8 cellular contexts compared by ENCODE assay signal in genomic region chr4:125085-125820, GRCh38. TPM values are rescaled to one million over a fixed set of nuclear protein-coding genes. Genes with fewer than 3 reads are reported as not detected.
DNase-seq lines count a peak whose midpoint lies in the region; ATAC-seq and TF ChIP-seq lines count a peak whose summit lies in the region.

No MANE protein-coding gene starts in this region.

- CTCF ChIA-PET in activated CD4-positive, alpha-beta T cell treated with anti-CD3 and anti-CD28 coated beads, Interleukin-2, amount 10 ng/mL, durations not matched to agents 7 days and 5 days (lab: Charles Lee): interaction anchor here (1.2 kb wide), 2 partner anchors 11 to 15 kb away, joined by 3 to 4 read pairs; no protein-coding TSS in a partner anchor
- CTCF ChIA-PET in naive thymus-derived CD4-positive, alpha-beta T cell (lab: Charles Lee): interaction anchor here (1.6 kb wide), 1 partner anchor 348 kb away, joined by 5 read pairs; no protein-coding TSS in a partner anchor

- peaks cover 95% of the 10 kb centered on the region for H3K36me3 Mint-ChIP-seq in activated CD4-positive, alpha-beta T cell treated with anti-CD3 and anti-CD28 coated beads, Interleukin-2, amount 10 ng/mL, durations not matched to agents 7 days and 5 days (ENCODE audit: low read depth)
- peaks cover 5 to 65% (median 40%) of the 10 kb centered on the region in 5 donors for H3K36me3 Mint-ChIP-seq in naive thymus-derived CD4-positive, alpha-beta T cell

- peaks cover 24 to 35% (median 32%) of the 10 kb centered on the region in 10 experiments for H3K4me1 ChIP-seq in BLaER1 treated with 17β-estradiol and CSF1 and Interleukin-3, amounts not matched to agents 10 nM and 100 nM
- H3K4me1 ChIP-seq in HUES48 (ENCODE audit: control insufficient read depth, insufficient read depth, low read length) (no peaks in the 10 kb centered on the region), esophagus squamous epithelium (peaks cover 8 to 21% (median 8%) of the 10 kb centered on the region in 3 donors), upper lobe of right lung (peaks cover 16% of the 10 kb centered on the region)
- peaks cover 22 to 29% of the 10 kb centered on the region in 2 donors for H3K4me1 ChIP-seq in naive thymus-derived CD4-positive, alpha-beta T cell (ENCODE audit: control insufficient read depth in 2 of 2, insufficient read depth in 2 of 2, low read length in 2 of 2)

- intact Hi-C loops in esophagus squamous epithelium (cut with DNase I) (no loop called here), upper lobe of right lung (cut with DNase I) (no loop called here)
- intact Hi-C loops in naive thymus-derived CD4-positive, alpha-beta T cell (cut with micrococcal nuclease): no loop called here

- ATAC-seq in GM19324 (IDR thresholded peaks at IDR 0.05; ENCODE audit: low FRiP score, unreplicated experiment) (peak; percentile 11), upper lobe of right lung (peak; percentile 50)
- peak; percentile 2 for ATAC-seq in naive thymus-derived CD4-positive, alpha-beta T cell

- no peak for TF ChIP-seq CTCF in esophagus squamous epithelium (IDR thresholded peaks at IDR 0.05)
- TF ChIP-seq CTCF in upper lobe of right lung (IDR thresholded peaks at IDR 0.05): no peak

- H3K36me3 ChIP-seq in BLaER1 treated with 17β-estradiol and CSF1 and Interleukin-3, amounts not matched to agents 10 nM and 100 nM: peaks cover 14 to 21% (median 16%) of the 10 kb centered on the region in 11 experiments
- H3K36me3 ChIP-seq in HUES48 (ENCODE audit: control insufficient read depth, insufficient read depth, low read length) (peaks cover 33% of the 10 kb centered on the region), esophagus squamous epithelium (peaks cover 0 to 42% (median 0%) of the 10 kb centered on the region in 3 donors), upper lobe of right lung (peaks cover 6% of the 10 kb centered on the region)
- H3K36me3 ChIP-seq in naive thymus-derived CD4-positive, alpha-beta T cell (ENCODE audit: control insufficient read depth in 2 of 3, insufficient read depth in 3 of 3, low read length in 3 of 3): peaks cover 6 to 36% (median 11%) of the 10 kb centered on the region in 3 experiments

- peak overlapping the region; percentile 82 to 99 (median 94) for H3K4me2 ChIP-seq in BLaER1 treated with 17β-estradiol and CSF1 and Interleukin-3, amounts not matched to agents 10 nM and 100 nM

- H3K27ac ChIP-seq in BLaER1 treated with 17β-estradiol and CSF1 and Interleukin-3, amounts not matched to agents 10 nM and 100 nM: peak overlapping the region; percentile 82 to 97 (median 94)
- H3K27ac ChIP-seq in HUES48 (ENCODE audit: low read depth, low read length): peak overlapping the region; percentile 94
- peak overlapping the region; percentile 84 to 95 (median 92) for H3K27ac ChIP-seq in esophagus squamous epithelium
- peak overlapping the region; percentile 94 for H3K27ac ChIP-seq in naive thymus-derived CD4-positive, alpha-beta T cell (ENCODE audit: low read depth, low read length)
- peak overlapping the region; percentile 82 for H3K27ac ChIP-seq in upper lobe of right lung

- peak overlapping the region; percentile 93 for H3K4me3 Mint-ChIP-seq in activated CD4-positive, alpha-beta T cell treated with anti-CD3 and anti-CD28 coated beads, Interleukin-2, amount 10 ng/mL, durations not matched to agents 7 days and 5 days
- peak overlapping the region; percentile 91 to 100 (median 98) for H3K4me3 Mint-ChIP-seq in naive thymus-derived CD4-positive, alpha-beta T cell

- H3K27ac Mint-ChIP-seq in activated CD4-positive, alpha-beta T cell treated with anti-CD3 and anti-CD28 coated beads, Interleukin-2, amount 10 ng/mL, durations not matched to agents 7 days and 5 days: peak overlapping the region; percentile 99
- peak overlapping the region; percentile 93 to 100 (median 99) for H3K27ac Mint-ChIP-seq in naive thymus-derived CD4-positive, alpha-beta T cell

- peak overlapping the region; percentile 84 to 98 (median 92) for H3K9ac ChIP-seq in BLaER1 treated with 17β-estradiol and CSF1 and Interleukin-3, amounts not matched to agents 10 nM and 100 nM
- peak overlapping the region; percentile 97 for H3K9ac ChIP-seq in HUES48 (ENCODE audit: low read depth, low read length)

- POLR2A ChIA-PET in activated CD4-positive, alpha-beta T cell treated with anti-CD3 and anti-CD28 coated beads, Interleukin-2, amount 10 ng/mL, durations not matched to agents 7 days and 5 days (lab: Charles Lee): interaction anchor here (1.1 to 1.6 kb wide), 2 partner anchors 19 to 72 kb away, joined by 4 to 15 read pairs; partner anchors contain the start of gene ZNF595
- POLR2A ChIA-PET in naive thymus-derived CD4-positive, alpha-beta T cell (lab: Charles Lee): interaction anchor here (0.9 to 3.5 kb wide), 15 partner anchors 8 to 373 kb away, joined by 3 to 26 read pairs (median 6); partner anchors contain the start of genes PIGG, ZNF141, ZNF595 and ZNF721

- peaks cover 68% of the 10 kb centered on the region for H3K9me3 Mint-ChIP-seq in activated CD4-positive, alpha-beta T cell treated with anti-CD3 and anti-CD28 coated beads, Interleukin-2, amount 10 ng/mL, durations not matched to agents 7 days and 5 days
- peaks cover 5 to 97% (median 32%) of the 10 kb centered on the region in 11 donors for H3K9me3 Mint-ChIP-seq in naive thymus-derived CD4-positive, alpha-beta T cell

- no peaks in the 10 kb centered on the region for H3K27me3 Mint-ChIP-seq in activated CD4-positive, alpha-beta T cell treated with anti-CD3 and anti-CD28 coated beads, Interleukin-2, amount 10 ng/mL, durations not matched to agents 7 days and 5 days
- no peaks in the 10 kb centered on the region for H3K27me3 Mint-ChIP-seq in naive thymus-derived CD4-positive, alpha-beta T cell

- peak overlapping the region; percentile 79 to 95 (median 84) for H3K4me3 ChIP-seq in BLaER1 treated with 17β-estradiol and CSF1 and Interleukin-3, amounts not matched to agents 10 nM and 100 nM
- H3K4me3 ChIP-seq in HUES48 (ENCODE audit: low read depth, low read length) (peak overlapping the region; percentile 90), esophagus squamous epithelium (peak overlapping the region; percentile 54 to 92 (median 78)), upper lobe of right lung (peak overlapping the region; percentile 71)
- peak overlapping the region; percentile 89 for H3K4me3 ChIP-seq in naive thymus-derived CD4-positive, alpha-beta T cell (ENCODE audit: low read length)

- peaks cover 0 to 11% (median 0%) of the 10 kb centered on the region in 11 experiments; a peak in 6 of 22 replicates for H4K20me1 ChIP-seq in BLaER1 treated with 17β-estradiol and CSF1 and Interleukin-3, amounts not matched to agents 10 nM and 100 nM

- peaks cover 42 to 56% (median 44%) of the 10 kb centered on the region in 11 experiments for H3K9me3 ChIP-seq in BLaER1 treated with 17β-estradiol and CSF1 and Interleukin-3, amounts not matched to agents 10 nM and 100 nM (replicated peaks in 1 of 11)
- 0 out of 2 replicates have a peak, but pooled peaks cover 3% of the 10 kb centered on the region for H3K9me3 ChIP-seq in HUES48 (ENCODE audit: control insufficient read depth, insufficient read depth, low read length)
- peaks cover 0 to 56% (median 0%) of the 10 kb centered on the region in 3 donors for H3K9me3 ChIP-seq in esophagus squamous epithelium
- peaks cover 0 to 38% (median 0%) of the 10 kb centered on the region in 3 experiments for H3K9me3 ChIP-seq in naive thymus-derived CD4-positive, alpha-beta T cell (ENCODE audit: control insufficient read depth in 2 of 3, low read length in 3 of 3)
- no peaks in the 10 kb centered on the region for H3K9me3 ChIP-seq in upper lobe of right lung

- H3K4me1 Mint-ChIP-seq in activated CD4-positive, alpha-beta T cell treated with anti-CD3 and anti-CD28 coated beads, Interleukin-2, amount 10 ng/mL, durations not matched to agents 7 days and 5 days: peaks cover 45% of the 10 kb centered on the region
- peaks cover 21 to 50% (median 42%) of the 10 kb centered on the region in 7 donors for H3K4me1 Mint-ChIP-seq in naive thymus-derived CD4-positive, alpha-beta T cell

- TF ChIP-seq POLR2A in esophagus squamous epithelium (IDR thresholded peaks at IDR 0.05): no peak

- no peaks in the 10 kb centered on the region for H3K27me3 ChIP-seq in BLaER1 treated with 17β-estradiol and CSF1 and Interleukin-3, amounts not matched to agents 10 nM and 100 nM
- no peaks in the 10 kb centered on the region for H3K27me3 ChIP-seq in HUES48 (ENCODE audit: control insufficient read depth, insufficient read depth, low read length)
- no peaks in the 10 kb centered on the region for H3K27me3 ChIP-seq in esophagus squamous epithelium
- no peaks in the 10 kb centered on the region for H3K27me3 ChIP-seq in naive thymus-derived CD4-positive, alpha-beta T cell (ENCODE audit: control insufficient read depth in 2 of 2, insufficient read depth in 2 of 2, low read length in 2 of 2)
- H3K27me3 ChIP-seq in upper lobe of right lung: no peaks in the 10 kb centered on the region

- DNase-seq in activated CD4-positive, alpha-beta T cell treated with anti-CD3 and anti-CD28 coated beads, Interleukin-2, amount 10 ng/mL, durations not matched to agents 7 days and 5 days: peak; percentile 16
- DNase-seq in esophagus squamous epithelium (lab: John Stamatoyannopoulos, UW) (no peak), upper lobe of right lung (peak; percentile 73), NCI-H524 (lab: John Stamatoyannopoulos, UW) (no peak)
- peak in 1 of 9 donors; percentile 1 for DNase-seq in naive thymus-derived CD4-positive, alpha-beta T cell

- 13 to 49% methylated on average over 7 to 12 of the region's 34 CpGs for WGBS in esophagus squamous epithelium, 2 donors

RNA-seq across cellular contexts. Expression of gene ZNF718, which starts 1.0 kb away (rescaled TPM):
- 10 to 100 TPM; 11.8 to 12.5 TPM for total RNA-seq in activated CD4-positive, alpha-beta T cell treated with anti-CD3 and anti-CD28 coated beads, Interleukin-2, amount 10 ng/mL, durations not matched to agents 7 days and 5 days
- total RNA-seq in esophagus squamous epithelium (1 to 10 TPM; 4.1 to 7.2 (median 4.8) TPM), upper lobe of right lung (9.1 TPM)
- total RNA-seq in naive thymus-derived CD4-positive, alpha-beta T cell: 10 to 100 TPM in 2 of 5 experiments, 1 to 10 TPM in 3; 2.4 to 12.3 (median 10.0) TPM
- polyA plus RNA-seq in naive thymus-derived CD4-positive, alpha-beta T cell: 1 to 10 TPM; 6.0 to 7.0 TPM

Comparison
In these comparisons a context has a peak if more than half of its experiments do, and no peak if none do; other contexts are left out.
1. DNase-seq: peak in activated CD4-positive, alpha-beta T cell treated with anti-CD3 and anti-CD28 coated beads, Interleukin-2, amount 10 ng/mL, durations not matched to agents 7 days and 5 days (single experiment) and upper lobe of right lung (single experiment); none in esophagus squamous epithelium (single experiment) and NCI-H524 (0 of 2).
2. Peak in every context shown above with its lines, with median percentiles within 50 percentile points of each other: H3K27ac ChIP-seq, H3K4me3 ChIP-seq and ATAC-seq.